In the genomic region with DNA sequence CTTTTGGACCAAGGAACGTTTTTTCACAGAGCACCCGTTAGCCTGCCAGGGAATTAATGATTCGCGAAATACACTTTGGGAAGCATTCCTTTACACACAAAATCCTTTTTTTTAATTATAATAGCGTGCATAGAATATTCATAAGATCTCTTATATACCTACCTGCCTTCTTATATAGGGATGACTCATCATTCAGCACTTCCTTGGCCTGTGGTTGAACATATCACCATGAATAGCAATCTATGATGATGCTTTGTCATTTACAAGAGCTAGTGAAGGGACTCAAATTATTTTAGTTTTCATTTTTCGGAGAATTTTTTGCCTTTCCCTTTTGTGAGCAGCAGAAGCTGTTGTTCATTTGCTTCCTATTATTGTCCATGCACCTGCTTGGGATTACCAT, we compare ENCODE assay signal across 17 cellular contexts.
A peak's percentile ranks its signal among the peaks of the same experiment; 100 is the strongest.
DNase-seq lines count a peak whose midpoint lies in the region; ATAC-seq, FAIRE-seq and TF ChIP-seq lines count a peak whose summit lies in the region.
"Had no signal": no experiment of that assay in that cellular context is flagged by ENCODE, and none has a peak within 500 bp of the region (broad histone marks: within the 10 kb centered on the region; RNA-seq: fewer than 3 reads in every experiment).

No MANE protein-coding gene starts in this region.

- no peak overlapping the region for H3K27ac ChIP-seq in right cardiac atrium (ENCODE audit: low read length)
- H3K27ac ChIP-seq: GM23248 had no signal

- H3K4me1 ChIP-seq in right cardiac atrium (ENCODE audit: control insufficient read depth, insufficient read depth, low read length) = no peaks in the 10 kb centered on the region

- intact Hi-C loops in activated CD8-positive, alpha-beta T cell treated with anti-CD3 and anti-CD28 coated beads for 36 hours (cut with micrococcal nuclease) = no loop called here
- intact Hi-C loops in right cardiac atrium (cut with DNase I) = loop anchor here in 1 of 4 donors (10.0 kb wide), 1 partner anchor 71 kb away; no protein-coding TSS in a partner anchor

- H3K36me3 Mint-ChIP-seq in activated CD8-positive, alpha-beta T cell treated with anti-CD3 and anti-CD28 coated beads for 36 hours (ENCODE audit: low read depth) = no peaks in the 10 kb centered on the region
- no peaks in the 10 kb centered on the region for H3K36me3 Mint-ChIP-seq in activated CD8-positive, alpha-beta T cell treated with anti-CD3 and anti-CD28 coated beads, Interleukin-2, amount 10 ng/mL, durations not matched to agents 7 days and 5 days (ENCODE audit: low read depth)
- no peaks in the 10 kb centered on the region for H3K36me3 Mint-ChIP-seq in stimulated activated effector memory CD8-positive, alpha-beta T cell treated with anti-CD3 and anti-CD28 coated beads, Interleukin-12 subunit alpha, Interleukin-12 subunit beta, amount 100 ng/mL, for 72 hours
- H3K36me3 Mint-ChIP-seq: IgD-negative memory B cell had no signal

- no peak overlapping the region for H3K4me3 Mint-ChIP-seq in activated CD8-positive, alpha-beta T cell treated with anti-CD3 and anti-CD28 coated beads for 36 hours
- no peak overlapping the region for H3K4me3 Mint-ChIP-seq in activated CD8-positive, alpha-beta T cell treated with anti-CD3 and anti-CD28 coated beads, Interleukin-2, amount 10 ng/mL, durations not matched to agents 7 days and 5 days
- no peak overlapping the region for H3K4me3 Mint-ChIP-seq in stimulated activated effector memory CD8-positive, alpha-beta T cell treated with anti-CD3 and anti-CD28 coated beads, Interleukin-12 subunit alpha, Interleukin-12 subunit beta, amount 100 ng/mL, for 72 hours

- no peaks in the 10 kb centered on the region for H3K9me3 ChIP-seq in right cardiac atrium (ENCODE audit: control insufficient read depth, low read length)

- H3K4me3 ChIP-seq in bronchial epithelial cell (ENCODE audit: low read depth, low read length) (no peak overlapping the region), right cardiac atrium (ENCODE audit: low read length) (no peak overlapping the region)
- H3K4me3 ChIP-seq: GM23248 had no signal

- ATAC-seq in activated CD8-positive, alpha-beta T cell treated with anti-CD3 and anti-CD28 coated beads for 36 hours = peak; percentile 82
- ATAC-seq in activated CD8-positive, alpha-beta T cell treated with anti-CD3 and anti-CD28 coated beads, Interleukin-2, amount 10 ng/mL, durations not matched to agents 7 days and 5 days = no peak
- ATAC-seq in stimulated activated effector memory CD8-positive, alpha-beta T cell treated with anti-CD3 and anti-CD28 coated beads, Interleukin-12 subunit alpha, Interleukin-12 subunit beta, amount 100 ng/mL, for 72 hours = peak; percentile 81
- no peak for ATAC-seq in right cardiac atrium
- ATAC-seq: HCT116, Right ventricle myocardium inferior had no signal

- peaks cover 6% of the 10 kb centered on the region for H3K9me3 Mint-ChIP-seq in activated CD8-positive, alpha-beta T cell treated with anti-CD3 and anti-CD28 coated beads for 36 hours
- peaks cover 4% of the 10 kb centered on the region for H3K9me3 Mint-ChIP-seq in activated CD8-positive, alpha-beta T cell treated with anti-CD3 and anti-CD28 coated beads, Interleukin-2, amount 10 ng/mL, durations not matched to agents 7 days and 5 days (ENCODE audit: insufficient read depth)
- peaks cover 5% of the 10 kb centered on the region for H3K9me3 Mint-ChIP-seq in stimulated activated effector memory CD8-positive, alpha-beta T cell treated with anti-CD3 and anti-CD28 coated beads, Interleukin-12 subunit alpha, Interleukin-12 subunit beta, amount 100 ng/mL, for 72 hours

- no peak for TF ChIP-seq POLR2A in GM12892 (IDR thresholded peaks at IDR 0.05; ENCODE audit: low read depth, low read length)

- no peak overlapping the region for H3K27ac Mint-ChIP-seq in activated CD8-positive, alpha-beta T cell treated with anti-CD3 and anti-CD28 coated beads for 36 hours
- no peak overlapping the region for H3K27ac Mint-ChIP-seq in activated CD8-positive, alpha-beta T cell treated with anti-CD3 and anti-CD28 coated beads, Interleukin-2, amount 10 ng/mL, durations not matched to agents 7 days and 5 days
- H3K27ac Mint-ChIP-seq in stimulated activated effector memory CD8-positive, alpha-beta T cell treated with anti-CD3 and anti-CD28 coated beads, Interleukin-12 subunit alpha, Interleukin-12 subunit beta, amount 100 ng/mL, for 72 hours = no peak overlapping the region
- H3K27ac Mint-ChIP-seq: IgD-negative memory B cell had no signal

- TF ChIP-seq CTCF in activated CD8-positive, alpha-beta T cell treated with anti-CD3 and anti-CD28 coated beads for 36 hours (IDR thresholded peaks at IDR 0.05) = no peak
- no peak for TF ChIP-seq CTCF in bronchial epithelial cell (IDR thresholded peaks at IDR 0.05; ENCODE audit: insufficient read depth, low read length, severe bottlenecking)

- no peak for DNase-seq in activated CD8-positive, alpha-beta T cell treated with anti-CD3 and anti-CD28 coated beads for 36 hours
- no peak for DNase-seq in activated CD8-positive, alpha-beta T cell treated with anti-CD3 and anti-CD28 coated beads, Interleukin-2, amount 10 ng/mL, durations not matched to agents 7 days and 5 days
- DNase-seq in HT-29 (ENCODE audit: low spot score) (peak; percentile 22), bronchial epithelial cell (ENCODE audit: low read depth) (peak; percentile 65), GM12892 (ENCODE audit: insufficient read length) (no peak), right cardiac atrium (no peak)
- no peak for DNase-seq in stimulated activated effector memory CD8-positive, alpha-beta T cell treated with anti-CD3 and anti-CD28 coated beads, Interleukin-12 subunit alpha, Interleukin-12 subunit beta, amount 100 ng/mL, for 72 hours (ENCODE audit: low spot score in 2 of 2)
- DNase-seq in activated CD4-positive, alpha-beta T cell treated with anti-CD3 and anti-CD28 coated beads, Interleukin-2, amount 50 U/mL, for 48 hours = no peak
- DNase-seq: DMS53; GM23248; NCI-H1048; NCI-H226; NCI-H526 treated with DMSO at 0.1 percent for 48 hours; NK-92 treated with Interleukin-12 subunit alpha and Interleukin-12 subunit beta, amount 100 ng/mL, for 24 hours had no signal

- H3K36me3 ChIP-seq in bronchial epithelial cell (ENCODE audit: control insufficient read depth, insufficient read depth, low read length) = no peaks in the 10 kb centered on the region

- POLR2A ChIA-PET in activated CD8-positive, alpha-beta T cell treated with anti-CD3 and anti-CD28 coated beads for 36 hours (lab: Charles Lee) = interaction anchor here (0.6 kb wide), 1 partner anchor 50 kb away, joined by 3 read pairs; no protein-coding TSS in a partner anchor
- POLR2A ChIA-PET in activated CD8-positive, alpha-beta T cell treated with anti-CD3 and anti-CD28 coated beads, Interleukin-2, amount 10 ng/mL, durations not matched to agents 7 days and 5 days (lab: Charles Lee) = no interaction called here

- H3K27me3 ChIP-seq in bronchial epithelial cell (ENCODE audit: control insufficient read depth, insufficient read depth, low read length) (no peaks in the 10 kb centered on the region), right cardiac atrium (ENCODE audit: control insufficient read depth, insufficient read depth) (no peaks in the 10 kb centered on the region)

- no peak for FAIRE-seq in bronchial epithelial cell (lab: Jason Lieb, UNC)
- no peak for FAIRE-seq in GM12892 (lab: Jason Lieb, UNC)

- WGBS in right cardiac atrium = 95% methylated on average over 6 of the region's 6 CpGs

- no peaks in the 10 kb centered on the region for H3K27me3 Mint-ChIP-seq in activated CD8-positive, alpha-beta T cell treated with anti-CD3 and anti-CD28 coated beads for 36 hours
- peaks cover 7% of the 10 kb centered on the region for H3K27me3 Mint-ChIP-seq in activated CD8-positive, alpha-beta T cell treated with anti-CD3 and anti-CD28 coated beads, Interleukin-2, amount 10 ng/mL, durations not matched to agents 7 days and 5 days (ENCODE audit: low read depth)

- CTCF ChIA-PET in activated CD8-positive, alpha-beta T cell treated with anti-CD3 and anti-CD28 coated beads for 36 hours (lab: Charles Lee) = interaction anchor here (1.4 kb wide), 1 partner anchor 76 kb away, joined by 3 read pairs; no protein-coding TSS in a partner anchor
- CTCF ChIA-PET in activated CD8-positive, alpha-beta T cell treated with anti-CD3 and anti-CD28 coated beads, Interleukin-2, amount 10 ng/mL, durations not matched to agents 7 days and 5 days (lab: Charles Lee) = interaction anchor here (1.2 to 1.3 kb wide), 2 partner anchors 15 to 203 kb away, joined by 3 read pairs; no protein-coding TSS in a partner anchor

- H3K4me1 Mint-ChIP-seq in activated CD8-positive, alpha-beta T cell treated with anti-CD3 and anti-CD28 coated beads for 36 hours (ENCODE audit: low read depth) = peaks cover 16% of the 10 kb centered on the region
- peaks cover 15% of the 10 kb centered on the region for H3K4me1 Mint-ChIP-seq in activated CD8-positive, alpha-beta T cell treated with anti-CD3 and anti-CD28 coated beads, Interleukin-2, amount 10 ng/mL, durations not matched to agents 7 days and 5 days (ENCODE audit: low read depth)
- peaks cover 21% of the 10 kb centered on the region for H3K4me1 Mint-ChIP-seq in stimulated activated effector memory CD8-positive, alpha-beta T cell treated with anti-CD3 and anti-CD28 coated beads, Interleukin-12 subunit alpha, Interleukin-12 subunit beta, amount 100 ng/mL, for 72 hours

Comparison
In these comparisons a context has a peak if more than half of its experiments do, and no peak if none do; other contexts are left out.
1. ATAC-seq: peak in activated CD8-positive, alpha-beta T cell treated with anti-CD3 and anti-CD28 coated beads for 36 hours (single experiment) and stimulated activated effector memory CD8-positive, alpha-beta T cell treated with anti-CD3 and anti-CD28 coated beads, Interleukin-12 subunit alpha, Interleukin-12 subunit beta, amount 100 ng/mL, for 72 hours (single experiment); none in activated CD8-positive, alpha-beta T cell treated with anti-CD3 and anti-CD28 coated beads, Interleukin-2, amount 10 ng/mL, durations not matched to agents 7 days and 5 days (single experiment) and right cardiac atrium (0 of 2).
2. DNase-seq: peak in HT-29 (single experiment) and bronchial epithelial cell (single experiment); none in activated CD8-positive, alpha-beta T cell treated with anti-CD3 and anti-CD28 coated beads for 36 hours (single experiment), activated CD8-positive, alpha-beta T cell treated with anti-CD3 and anti-CD28 coated beads, Interleukin-2, amount 10 ng/mL, durations not matched to agents 7 days and 5 days (single experiment), stimulated activated effector memory CD8-positive, alpha-beta T cell treated with anti-CD3 and anti-CD28 coated beads, Interleukin-12 subunit alpha, Interleukin-12 subunit beta, amount 100 ng/mL, for 72 hours (0 of 2), GM12892 (single experiment), activated CD4-positive, alpha-beta T cell treated with anti-CD3 and anti-CD28 coated beads, Interleukin-2, amount 50 U/mL, for 48 hours (0 of 2) and right cardiac atrium (0 of 3).